In genomic region chr3:45078910-45079522, GRCh38 we compare ENCODE assay signal across 13 cellular contexts. TPM values are rescaled to one million over a fixed set of nuclear protein-coding genes. Genes with fewer than 3 reads are reported as not detected.
DNase-seq lines count a peak whose midpoint lies in the region; ATAC-seq and TF ChIP-seq lines count a peak whose summit lies in the region.
"Had no signal": no experiment of that assay in that cellular context is flagged by ENCODE, and none has a peak within 500 bp of the region (broad histone marks: within the 10 kb centered on the region; RNA-seq: fewer than 3 reads in every experiment).

No MANE protein-coding gene starts in this region.

- CTCF ChIA-PET in MCF 10A (lab: Yijun Ruan, JAX) = interaction anchor here (0.6 to 1.6 kb wide), 6 partner anchors 18 to 439 kb away, joined by 3 to 10 read pairs (median 4); no protein-coding TSS in a partner anchor

- peaks cover 6% of the 10 kb centered on the region for H3K4me1 Mint-ChIP-seq in MCF 10A (ENCODE audit: insufficient read depth, unreplicated experiment)
- H3K4me1 Mint-ChIP-seq: activated CD8-positive, alpha-beta memory T cell treated with anti-CD3 and anti-CD28 coated beads, Interleukin-2, amount 10 ng/mL, durations not matched to agents 7 days and 5 days; B cell had no signal

- H3K36me3 ChIP-seq in breast epithelium (no peaks in the 10 kb centered on the region), RWPE2 (ENCODE audit: low read depth) (peaks cover 12% of the 10 kb centered on the region), stomach (peaks cover 0 to 15% (median 6%) of the 10 kb centered on the region in 4 donors)
- H3K36me3 ChIP-seq: lower lobe of right lung had no signal

- 43 to 59% (median 49%) methylated on average over 6 to 8 of the region's 8 CpGs for WGBS in stomach, 5 donors
- WGBS in lower leg skin, 2 donors = 48 to 63% methylated on average over 8 of the region's 8 CpGs

- TF ChIP-seq EP300 in stomach (IDR thresholded peaks at IDR 0.05) = no peak

- no TSS peak for BruUV-seq in MCF 10A (replicated peaks; lab: Mats Ljungman, UMichigan)

- DNase-seq in MCF 10A (ENCODE audit: unreplicated experiment) (peak; percentile 75), breast epithelium (ENCODE audit: low spot score in 2 of 2) (no peak), RWPE2 (ENCODE audit: low spot score) (no peak), fibroblast of gingiva (ENCODE audit: low read depth) (peak; percentile 34), stomach (peak; percentile 49), lower leg skin (ENCODE audit: low spot score in 2 of 2) (no peak), NCI-H1092 treated with DMSO at 0.1 percent for 48 hours (lab: John Stamatoyannopoulos, UW) (no peak)
- DNase-seq: activated CD8-positive, alpha-beta memory T cell treated with anti-CD3 and anti-CD28 coated beads, Interleukin-2, amount 10 ng/mL, durations not matched to agents 7 days and 5 days; lower lobe of right lung; NCI-H1105 treated with DMSO at 0.1 percent for 48 hours had no signal

- H3K9me3 ChIP-seq in breast epithelium (no peaks in the 10 kb centered on the region), RWPE2 (ENCODE audit: severe bottlenecking) (no peaks in the 10 kb centered on the region), stomach (no peaks in the 10 kb centered on the region)
- H3K9me3 ChIP-seq: lower lobe of right lung had no signal

- H3K27ac Mint-ChIP-seq in MCF 10A (ENCODE audit: low read depth, unreplicated experiment) = peak overlapping the region; percentile 16
- H3K27ac Mint-ChIP-seq: activated CD8-positive, alpha-beta memory T cell treated with anti-CD3 and anti-CD28 coated beads, Interleukin-2, amount 10 ng/mL, durations not matched to agents 7 days and 5 days; B cell had no signal

- intact Hi-C loops in MCF 10A (cut with micrococcal nuclease) (no loop called here), breast epithelium (cut with DNase I; ENCODE audit: low total_unique reads) (no loop called here), stomach (cut with DNase I; ENCODE audit: low total_unique reads) (no loop called here), lower leg skin (cut with DNase I; ENCODE audit: low total_unique reads) (no loop called here)

- H3K27me3 ChIP-seq in breast epithelium (no peaks in the 10 kb centered on the region), RWPE2 (ENCODE audit: insufficient read depth, poor library complexity, severe bottlenecking) (no peaks in the 10 kb centered on the region), stomach (no peaks in the 10 kb centered on the region)

- peak; percentile 28; the same call in 2 of the 3 replicates for ATAC-seq in RWPE2 (ENCODE audit: low read depth)
- no peak for ATAC-seq in HG02840 (IDR thresholded peaks at IDR 0.05; ENCODE audit: low FRiP score, unreplicated experiment)
- ATAC-seq: activated CD8-positive, alpha-beta memory T cell treated with anti-CD3 and anti-CD28 coated beads, Interleukin-2, amount 10 ng/mL, durations not matched to agents 7 days and 5 days; lower lobe of right lung; sciatic nerve had no signal

- peaks cover 7% of the 10 kb centered on the region for H3K9me3 Mint-ChIP-seq in MCF 10A (ENCODE audit: unreplicated experiment)

- H3K27ac ChIP-seq in breast epithelium = no peak overlapping the region
- H3K27ac ChIP-seq in RWPE2 (ENCODE audit: poor library complexity, severe bottlenecking) = peak overlapping the region; percentile 24
- H3K27ac ChIP-seq in stomach = peak overlapping the region in 2 of 5 donors; percentile 20 to 34
- H3K27ac ChIP-seq: lower lobe of right lung had no signal

- TF ChIP-seq POLR2A in breast epithelium (IDR thresholded peaks at IDR 0.05) (no peak), stomach (IDR thresholded peaks at IDR 0.05) (no peak), lower leg skin (IDR thresholded peaks at IDR 0.05) (no peak)

- POLR2A ChIA-PET in MCF 10A (lab: Yijun Ruan, JAX) = interaction anchor here (0.7 to 1.1 kb wide), 3 partner anchors 34 to 131 kb away, joined by 3 to 4 read pairs (median 4); no protein-coding TSS in a partner anchor

- TF ChIP-seq CTCF in MCF 10A (IDR thresholded peaks at IDR 0.05; ENCODE audit: unreplicated experiment) (peak; percentile 40), breast epithelium (IDR thresholded peaks at IDR 0.05) (no peak), RWPE2 (IDR thresholded peaks at IDR 0.05; ENCODE audit: poor library complexity, severe bottlenecking) (peak; percentile 28), stomach (IDR thresholded peaks at IDR 0.05) (peak in 3 of 7 experiments; percentile 26 to 47 (median 37)), lower leg skin (IDR thresholded peaks at IDR 0.05) (no peak)

- no peaks in the 10 kb centered on the region for H3K27me3 Mint-ChIP-seq in MCF 10A (ENCODE audit: insufficient read depth, unreplicated experiment)

- H3K4me3 Mint-ChIP-seq in MCF 10A (ENCODE audit: unreplicated experiment) = no peak overlapping the region
- H3K4me3 Mint-ChIP-seq: activated CD8-positive, alpha-beta memory T cell treated with anti-CD3 and anti-CD28 coated beads, Interleukin-2, amount 10 ng/mL, durations not matched to agents 7 days and 5 days; B cell had no signal

- H3K4me1 ChIP-seq in breast epithelium (no peaks in the 10 kb centered on the region), RWPE2 (ENCODE audit: insufficient read depth, poor library complexity, severe bottlenecking) (no peaks in the 10 kb centered on the region), stomach (peaks cover 0 to 14% (median 4%) of the 10 kb centered on the region in 4 donors)
- H3K4me1 ChIP-seq: lower lobe of right lung had no signal

- H3K4me3 ChIP-seq in breast epithelium (no peak overlapping the region), RWPE2 (ENCODE audit: severe bottlenecking) (no peak overlapping the region), stomach (no peak overlapping the region), lower leg skin (ENCODE audit: low read depth, poor library complexity, severe bottlenecking) (no peak overlapping the region)
- H3K4me3 ChIP-seq: lower lobe of right lung had no signal

- peaks cover 29% of the 10 kb centered on the region for H3K36me3 Mint-ChIP-seq in MCF 10A (ENCODE audit: insufficient read depth, unreplicated experiment)
- H3K36me3 Mint-ChIP-seq: activated CD8-positive, alpha-beta memory T cell treated with anti-CD3 and anti-CD28 coated beads, Interleukin-2, amount 10 ng/mL, durations not matched to agents 7 days and 5 days had no signal

RNA-seq across cellular contexts. Expression of gene CLEC3B, which starts 52.9 kb away (rescaled TPM):
- total RNA-seq in MCF 10A (2022) = not detected in 2 replicates
- 100 to 1,000 TPM in 1 of 3 donors, 10 to 100 TPM in 2; 18.3 to 479 (median 55.7) TPM for total RNA-seq in breast epithelium
- 100 to 1,000 TPM in 1 of 5 donors, 10 to 100 TPM in 2, not detected in 2; 25.4 to 199 (median 73.6) TPM for total RNA-seq in stomach
- 10 to 100 TPM; 16.7 to 29.7 (median 24.0) TPM for polyA plus RNA-seq in stomach
- total RNA-seq in lower leg skin = 100 to 1,000 TPM in 1 of 4 donors, 10 to 100 TPM in 3; 15.0 to 113 (median 29.8) TPM
- total RNA-seq: activated CD8-positive, alpha-beta memory T cell treated with anti-CD3 and anti-CD28 coated beads, Interleukin-2, amount 10 ng/mL, durations not matched to agents 7 days and 5 days; B cell had no signal

Comparison
In these comparisons a context has a peak if more than half of its experiments do, and no peak if none do; other contexts are left out.
1. DNase-seq: peak in MCF 10A (single experiment), fibroblast of gingiva (single experiment) and stomach (single experiment); none in breast epithelium (0 of 2), RWPE2 (single experiment), lower leg skin (0 of 2) and NCI-H1092 treated with DMSO at 0.1 percent for 48 hours (single experiment).
2. CTCF ChIP-seq: peak in MCF 10A (single experiment) and RWPE2 (single experiment); none in breast epithelium (0 of 3) and lower leg skin (0 of 3).